ENCODE assay signal across 8 cellular contexts in the genomic region with DNA sequence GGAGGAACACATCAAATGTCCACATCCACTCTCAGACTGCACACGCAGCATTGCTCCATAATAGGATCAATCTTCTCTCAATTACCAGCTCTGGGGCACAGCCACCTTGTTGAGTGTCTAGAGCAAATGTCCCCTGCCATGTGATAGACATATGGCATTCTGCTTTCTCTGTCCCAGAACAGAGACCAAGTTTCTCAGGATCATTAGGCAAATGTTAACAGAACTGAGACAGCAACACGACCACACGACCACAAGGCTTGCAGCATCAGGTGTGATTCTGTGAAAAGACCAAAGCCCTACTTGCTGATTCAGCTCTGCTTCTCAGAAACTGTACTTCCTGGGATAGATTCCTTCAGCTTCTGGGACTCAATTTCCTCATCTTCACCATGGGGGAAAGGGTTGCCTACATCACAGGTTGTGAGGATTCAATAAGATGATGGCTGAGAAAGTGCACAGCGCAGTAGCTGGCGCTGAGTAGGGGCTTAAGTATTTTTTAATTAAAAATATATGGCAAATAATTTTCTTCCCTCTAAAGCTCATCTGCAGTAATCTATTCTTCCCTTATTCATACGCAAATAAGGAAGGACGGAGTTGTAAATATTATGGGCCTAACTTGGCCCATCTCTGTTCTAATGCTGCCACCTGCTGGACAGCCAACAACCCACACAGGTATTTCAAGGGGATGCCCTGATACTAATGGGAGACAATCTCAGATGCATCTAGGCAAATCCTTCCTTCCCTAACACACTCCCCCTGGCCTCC. TPM values are rescaled to one million over a fixed set of nuclear protein-coding genes. Genes with fewer than 3 reads are reported as not detected.
A peak's percentile ranks its signal among the peaks of the same experiment; 100 is the strongest.
DNase-seq lines count a peak whose midpoint lies in the region; ATAC-seq, FAIRE-seq and TF ChIP-seq lines count a peak whose summit lies in the region.

No MANE protein-coding gene starts in this region.

- H3K4me3 ChIP-seq in hepatocyte: no peak overlapping the region
- no peak overlapping the region for H3K4me3 ChIP-seq in small intestine (ENCODE audit: low read depth in 1 of 2, low read length in 2 of 2)

- H2AFZ ChIP-seq in hepatocyte: no peak overlapping the region

- no peaks in the 10 kb centered on the region for H3K79me2 ChIP-seq in hepatocyte

- 68% methylated on average over 7 of the region's 7 CpGs for WGBS in hepatocyte (ENCODE audit: low lambda C conversion rate, missing lambda C conversion rate)
- whole genome bisulfite sequencing in small intestine, 3 donors: 60 to 69% (median 65%) methylated on average over 7 of the region's 7 CpGs

- FAIRE-seq in small intestine (lab: Jason Lieb, UNC): no peak

- no peaks in the 10 kb centered on the region for H3K9me2 ChIP-seq in hepatocyte (replicated peaks; ENCODE audit: insufficient read depth)

- H3K27ac ChIP-seq in hepatocyte: no peak overlapping the region
- no peak overlapping the region for H3K27ac ChIP-seq in small intestine (ENCODE audit: low read depth in 1 of 2, low read length in 1 of 2)

- H3K4me2 ChIP-seq in hepatocyte: no peak overlapping the region

- peak; percentile 68 for ATAC-seq in GM21423 (IDR thresholded peaks at IDR 0.05; ENCODE audit: unreplicated experiment)
- no peak for ATAC-seq in GM18861 (IDR thresholded peaks at IDR 0.05; ENCODE audit: unreplicated experiment)

- H4K20me1 ChIP-seq in hepatocyte (ENCODE audit: insufficient read depth, poor library complexity, severe bottlenecking): no peaks in the 10 kb centered on the region

- H3K36me3 ChIP-seq in hepatocyte (replicated peaks; ENCODE audit: insufficient read depth, low read depth): no peaks in the 10 kb centered on the region
- no peaks in the 10 kb centered on the region for H3K36me3 ChIP-seq in small intestine (ENCODE audit: control insufficient read depth in 2 of 2, insufficient read depth in 2 of 2, low read length in 2 of 2)

- H3K27me3 ChIP-seq in hepatocyte (no peaks in the 10 kb centered on the region), small intestine (ENCODE audit: control insufficient read depth in 2 of 2, insufficient read depth in 2 of 2, low read length in 2 of 2) (no peaks in the 10 kb centered on the region)

- no peaks in the 10 kb centered on the region for H3K9me3 ChIP-seq in hepatocyte (ENCODE audit: low read depth)
- no peaks in the 10 kb centered on the region for H3K9me3 ChIP-seq in small intestine (ENCODE audit: control insufficient read depth, low read depth)

- DNase-seq in COLO829 (ENCODE audit: low spot score) (peak; percentile 59), NCI-H1417 treated with DMSO at 0.1 percent for 48 hours (lab: John Stamatoyannopoulos, UW) (peak; percentile 2), T-helper 22 cell (ENCODE audit: low read depth) (peak; percentile 25), anterior cingulate cortex (lab: John Stamatoyannopoulos, UW) (peak in 55 of 58 donors; percentile 13 to 83 (median 61)), hepatocyte (ENCODE audit: low spot score) (peak; percentile 87), small intestine (peak; percentile 76)

- no peaks in the 10 kb centered on the region for H3K4me1 ChIP-seq in hepatocyte (ENCODE audit: insufficient read depth)
- no peaks in the 10 kb centered on the region for H3K4me1 ChIP-seq in small intestine (ENCODE audit: control insufficient read depth in 2 of 2, insufficient read depth in 1 of 2, low read depth in 1 of 2, low read length in 1 of 2)

- TF ChIP-seq CTCF in hepatocyte (IDR thresholded peaks at IDR 0.05; ENCODE audit: poor library complexity): peak; percentile 88

RNA-seq across cellular contexts. Expression of a gene that starts 54.3 kb away (rescaled TPM):
- total RNA-seq in hepatocyte: 76.9 and 81.6 TPM in 2 replicates
- polyA plus RNA-seq in hepatocyte: 34.0 and 37.8 TPM in 2 replicates
- 10 to 100 TPM; 14.6 to 21.9 (median 19.0) TPM for polyA plus RNA-seq in small intestine

Comparison
In these comparisons a context has a peak if more than half of its experiments do, and no peak if none do; other contexts are left out.
1. DNase-seq: peak in every context shown above with its lines; median percentile 87 in hepatocyte; 76 in small intestine; 61 in anterior cingulate cortex; 59 in COLO829; 25 in T-helper 22 cell; 2 in NCI-H1417 treated with DMSO at 0.1 percent for 48 hours.